In the genomic region with DNA sequence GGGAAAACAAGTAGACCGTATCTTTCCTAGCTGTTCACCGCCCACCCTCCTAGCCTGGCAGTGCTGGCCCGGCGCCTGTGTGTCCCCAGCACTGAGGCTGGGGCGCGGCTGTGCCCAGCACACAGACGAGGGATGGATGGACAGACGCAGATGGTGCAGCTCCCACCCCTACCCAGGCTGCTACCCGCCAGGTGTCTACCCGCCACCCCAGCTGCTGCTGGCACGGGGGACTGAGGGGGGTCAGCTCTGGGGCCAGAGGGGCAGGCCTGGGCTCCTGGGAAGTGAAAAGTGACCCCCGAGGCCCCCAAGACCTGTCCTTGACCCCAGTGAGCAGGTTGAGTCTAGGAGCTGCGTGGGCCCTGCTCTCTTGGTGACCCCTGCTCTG, we compare ENCODE assay signal across 10 cellular contexts. TPM values are rescaled to one million over a fixed set of nuclear protein-coding genes. Genes with fewer than 3 reads are reported as not detected.
DNase-seq lines count a peak whose midpoint lies in the region; TF ChIP-seq lines count a peak whose summit lies in the region.
"Had no signal": no experiment of that assay in that cellular context is flagged by ENCODE, and none has a peak within 500 bp of the region (broad histone marks: within the 10 kb centered on the region; RNA-seq: fewer than 3 reads in every experiment).

No MANE protein-coding gene starts in this region.

- POLR2A ChIA-PET in Caco-2 (lab: Charles Lee) = interaction anchor here (0.8 to 1.9 kb wide), 2 partner anchors 25 to 34 kb away, joined by 7 to 8 read pairs; a partner anchor contains a TSS
- POLR2A ChIA-PET in activated CD4-positive, alpha-beta memory T cell treated with anti-CD3 and anti-CD28 coated beads for 36 hours (lab: Charles Lee) = no interaction called here

- H3K4me1 Mint-ChIP-seq in Caco-2 (ENCODE audit: low read depth, unreplicated experiment) = peaks cover 5% of the 10 kb centered on the region
- peaks cover 14% of the 10 kb centered on the region for H3K4me1 Mint-ChIP-seq in activated CD4-positive, alpha-beta memory T cell treated with anti-CD3 and anti-CD28 coated beads for 36 hours (ENCODE audit: low read depth)

- H3K27me3 Mint-ChIP-seq in Caco-2 (ENCODE audit: insufficient read depth, unreplicated experiment) = no peaks in the 10 kb centered on the region
- H3K27me3 Mint-ChIP-seq in activated CD4-positive, alpha-beta memory T cell treated with anti-CD3 and anti-CD28 coated beads for 36 hours = peaks cover 26% of the 10 kb centered on the region

- H3K27ac Mint-ChIP-seq in Caco-2 (ENCODE audit: unreplicated experiment) = peak overlapping the region; percentile 89
- H3K27ac Mint-ChIP-seq in activated CD4-positive, alpha-beta memory T cell treated with anti-CD3 and anti-CD28 coated beads for 36 hours = no peak overlapping the region
- H3K27ac Mint-ChIP-seq: T-helper 1 cell treated with Interleukin-12 subunit alpha and Interleukin-12 subunit beta and Interleukin-4 antibody, amounts not matched to agents 30 μg/mL and 1 μg/mL, for 36 hours had no signal

- H3K9me3 ChIP-seq in Caco-2 (no peaks in the 10 kb centered on the region), SJCRH30 (replicated peaks) (no peaks in the 10 kb centered on the region)

- intact Hi-C loops in Caco-2 (cut with micrococcal nuclease; ENCODE audit: unreplicated experiment) = loop anchor here (5.0 kb wide), 1 partner anchor 35 kb away; a partner anchor contains a TSS
- intact Hi-C loops in activated CD4-positive, alpha-beta memory T cell treated with anti-CD3 and anti-CD28 coated beads for 36 hours (cut with micrococcal nuclease) = no loop called here

- CTCF ChIA-PET in Caco-2 (lab: Charles Lee) = interaction anchor here (0.9 to 1.1 kb wide), 3 partner anchors 25 to 33 kb away, joined by 3 read pairs; a partner anchor contains a TSS
- CTCF ChIA-PET in activated CD4-positive, alpha-beta memory T cell treated with anti-CD3 and anti-CD28 coated beads for 36 hours (lab: Charles Lee) = interaction anchor here (1.6 kb wide), 1 partner anchor 33 kb away, joined by 5 read pairs; a partner anchor contains a TSS

- no peaks in the 10 kb centered on the region for H3K27me3 ChIP-seq in Caco-2 (replicated peaks; ENCODE audit: control insufficient read depth, insufficient read depth, low read length)
- H3K27me3 ChIP-seq in SJCRH30 = no peaks in the 10 kb centered on the region
- no peaks in the 10 kb centered on the region for H3K27me3 ChIP-seq in rectal smooth muscle tissue (ENCODE audit: control insufficient read depth, insufficient read depth, low read length)

- H3K9ac ChIP-seq in rectal smooth muscle tissue (ENCODE audit: low read length) = peak overlapping the region; percentile 2

- no TSS peak for BruUV-seq in Caco-2 (replicated peaks; lab: Mats Ljungman, UMichigan)

- DNase-seq in Caco-2 (no peak), SJCRH30 (peak; percentile 93), iPS-NIHi11 (ENCODE audit: low spot score) (peak; percentile 8), OCI-M2 (lab: John Stamatoyannopoulos, UW; ENCODE audit: unreplicated experiment) (no peak), middle frontal gyrus (ENCODE audit: extremely low spot score, low spot score) (no peak)
- no peak for DNase-seq in activated CD4-positive, alpha-beta memory T cell treated with anti-CD3 and anti-CD28 coated beads for 36 hours
- DNase-seq in stimulated activated CD4-positive, alpha-beta T cell treated with anti-CD3 and anti-CD28 coated beads, Interleukin-2, amount 100 ng/mL, for 24 hours = no peak
- DNase-seq: cortex of kidney had no signal

- peaks cover 63% of the 10 kb centered on the region for H3K4me1 ChIP-seq in Caco-2
- H3K4me1 ChIP-seq in SJCRH30 = peaks cover 42% of the 10 kb centered on the region; the same call in 1 of the 2 replicates
- H3K4me1 ChIP-seq in rectal smooth muscle tissue (ENCODE audit: control insufficient read depth, insufficient read depth, low read length) = peaks cover 53% of the 10 kb centered on the region

- H3K36me3 ChIP-seq in Caco-2 (ENCODE audit: control insufficient read depth, insufficient read depth, low read length) (no peaks in the 10 kb centered on the region), SJCRH30 (no peaks in the 10 kb centered on the region), rectal smooth muscle tissue (ENCODE audit: control insufficient read depth, insufficient read depth, low read length) (no peaks in the 10 kb centered on the region)

- H3K4me3 Mint-ChIP-seq in Caco-2 (ENCODE audit: unreplicated experiment) = peak overlapping the region; percentile 55
- H3K4me3 Mint-ChIP-seq in activated CD4-positive, alpha-beta memory T cell treated with anti-CD3 and anti-CD28 coated beads for 36 hours = no peak overlapping the region
- H3K4me3 Mint-ChIP-seq: T-helper 1 cell treated with Interleukin-12 subunit alpha and Interleukin-12 subunit beta and Interleukin-4 antibody, amounts not matched to agents 30 μg/mL and 1 μg/mL, for 36 hours had no signal

- H3K4me3 ChIP-seq in Caco-2 (ENCODE audit: low read depth, low read length) = no peak overlapping the region
- peak overlapping the region; percentile 50 for H3K4me3 ChIP-seq in SJCRH30
- H3K4me3 ChIP-seq in rectal smooth muscle tissue (ENCODE audit: low read length) = no peak overlapping the region

- H3K27ac ChIP-seq in SJCRH30 (peak overlapping the region; percentile 91), rectal smooth muscle tissue (ENCODE audit: low read depth, low read length) (peak overlapping the region; percentile 98)

- TF ChIP-seq CTCF in Caco-2 (IDR thresholded peaks at IDR 0.05; ENCODE audit: insufficient read depth in 1 of 2, low read depth in 1 of 2, low read length in 1 of 2, severe bottlenecking in 1 of 2, unreplicated experiment in 1 of 2) = no peak

- no peaks in the 10 kb centered on the region for H3K9me3 Mint-ChIP-seq in Caco-2 (ENCODE audit: unreplicated experiment)
- no peaks in the 10 kb centered on the region for H3K9me3 Mint-ChIP-seq in activated CD4-positive, alpha-beta memory T cell treated with anti-CD3 and anti-CD28 coated beads for 36 hours
- H3K9me3 Mint-ChIP-seq: T-helper 1 cell treated with Interleukin-12 subunit alpha and Interleukin-12 subunit beta and Interleukin-4 antibody, amounts not matched to agents 30 μg/mL and 1 μg/mL, for 36 hours had no signal

- H3K36me3 Mint-ChIP-seq in Caco-2 (ENCODE audit: insufficient read depth, unreplicated experiment) = peaks cover 8% of the 10 kb centered on the region
- H3K36me3 Mint-ChIP-seq in activated CD4-positive, alpha-beta memory T cell treated with anti-CD3 and anti-CD28 coated beads for 36 hours = no peaks in the 10 kb centered on the region

RNA-seq across cellular contexts. Expression of a gene that starts 2.9 kb away (rescaled TPM):
- total RNA-seq in Caco-2 (2022) = 73.7 and 74.7 TPM in 2 replicates
- total RNA-seq in SJCRH30 (2014; rRNA removed; shearing (Covaris generic)) = 0.58 and 3.3 TPM in 2 replicates
- total RNA-seq in activated CD4-positive, alpha-beta memory T cell treated with anti-CD3 and anti-CD28 coated beads for 36 hours = under 1 TPM; 0.69 to 0.92 TPM

RNA-seq across cellular contexts. Expression of a gene that starts 11.5 kb away (rescaled TPM):
- total RNA-seq in Caco-2 (2022) = 1.6 and 3.2 TPM in 2 replicates
- total RNA-seq in SJCRH30 (2014; rRNA removed; shearing (Covaris generic)) = 6.1 and 6.2 TPM in 2 replicates
- not detected for total RNA-seq in activated CD4-positive, alpha-beta memory T cell treated with anti-CD3 and anti-CD28 coated beads for 36 hours

RNA-seq across cellular contexts. Expression of a gene that starts 16.9 kb away (rescaled TPM):
- 0.84 and 0.95 TPM in 2 replicates for total RNA-seq in Caco-2 (2022)
- 0.20 TPM in 1 of 2 replicates, not detected in the other for total RNA-seq in SJCRH30 (2014; rRNA removed; shearing (Covaris generic))
- 1 to 10 TPM; 1.2 to 1.7 TPM for total RNA-seq in activated CD4-positive, alpha-beta memory T cell treated with anti-CD3 and anti-CD28 coated beads for 36 hours

RNA-seq across cellular contexts. Expression of a gene that starts 25.5 kb away (rescaled TPM):
- 109 and 110 TPM in 2 replicates for total RNA-seq in Caco-2 (2022)
- 229 and 236 TPM in 2 replicates for total RNA-seq in SJCRH30 (2014; rRNA removed; shearing (Covaris generic))
- total RNA-seq in activated CD4-positive, alpha-beta memory T cell treated with anti-CD3 and anti-CD28 coated beads for 36 hours = 100 to 1,000 TPM; 122 to 123 TPM

RNA-seq across cellular contexts. Expression of a gene that starts 33.4 kb away (rescaled TPM):
- total RNA-seq in Caco-2 (2022) = 145 and 147 TPM in 2 replicates
- 124 and 196 TPM in 2 replicates for total RNA-seq in SJCRH30 (2014; rRNA removed; shearing (Covaris generic))
- total RNA-seq in activated CD4-positive, alpha-beta memory T cell treated with anti-CD3 and anti-CD28 coated beads for 36 hours = 100 to 1,000 TPM in 1 of 2 experiments, 10 to 100 TPM in 1; 96.0 to 108 TPM

Comparison
In these comparisons a context has a peak if more than half of its experiments do, and no peak if none do; other contexts are left out.
1. DNase-seq: peak in SJCRH30 (2 of 2) and iPS-NIHi11 (single experiment); none in Caco-2 (0 of 2), OCI-M2 (single experiment), activated CD4-positive, alpha-beta memory T cell treated with anti-CD3 and anti-CD28 coated beads for 36 hours (single experiment), stimulated activated CD4-positive, alpha-beta T cell treated with anti-CD3 and anti-CD28 coated beads, Interleukin-2, amount 100 ng/mL, for 24 hours (0 of 2) and middle frontal gyrus (single experiment).
2. RNA of a gene that starts 2.9 kb away (total RNA-seq): 73.7 to 74.7 TPM in Caco-2; 0.58 to 3.3 TPM in SJCRH30 and 0.69 to 0.92 TPM in activated CD4-positive, alpha-beta memory T cell treated with anti-CD3 and anti-CD28 coated beads for 36 hours; every median in the first group is over 10 times any median in the second.